1 cellular context compared by ENCODE assay signal in the genomic region with DNA sequence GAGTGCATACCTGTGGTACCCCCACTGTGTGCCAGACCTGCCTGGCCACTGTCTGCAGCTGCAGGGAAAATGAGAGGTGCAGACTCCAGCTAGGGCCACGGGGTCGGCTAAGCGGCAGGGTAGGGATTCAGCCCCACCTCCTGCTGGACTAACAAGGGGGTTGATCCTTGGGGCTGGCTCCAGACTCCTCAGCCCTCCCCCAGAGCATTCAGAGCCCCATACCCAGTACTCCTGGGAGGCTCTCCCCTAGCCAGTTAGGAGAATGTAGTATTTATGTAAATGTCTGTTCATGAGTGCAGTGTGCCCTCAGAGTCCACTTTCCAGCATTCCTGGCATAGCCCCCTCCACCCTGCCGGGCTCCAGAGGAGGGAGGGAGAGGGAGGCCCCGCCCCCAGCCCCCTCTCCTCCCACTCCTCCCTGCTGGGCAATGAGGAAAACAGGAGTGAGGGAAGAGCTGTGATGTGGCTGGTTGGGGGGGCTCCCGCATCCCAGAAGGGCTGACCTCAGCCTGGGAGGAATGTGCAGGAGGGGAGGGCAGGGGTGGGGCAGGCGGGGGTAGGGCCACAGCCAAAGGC.
TF ChIP-seq lines count a peak whose summit lies in the region.

No MANE protein-coding gene starts in this region.

TF ChIP-seq in K562, 482 proteins besides CTCF, POLR2A, EP300 and RAD21:
- no peak for TF ChIP-seq ZNF740 (CRISPR knock-in tag; IDR thresholded peaks at IDR 0.05)
- TF ChIP-seq ZNF740 (tag; IDR thresholded peaks at IDR 0.05), result 0 out of 4 replicates have a peak, but pooled peaks of 1 of the 2 experiments have one; percentile 28
- TF ChIP-seq VEZF1 (CRISPR knock-in tag; IDR thresholded peaks at IDR 0.05), result peak; percentile 48
- no peak for TF ChIP-seq ESRRB (CRISPR knock-in tag; IDR thresholded peaks at IDR 0.05; ENCODE audit: borderline replicate concordance)
